ENCODE assay signal across 14 cellular contexts in the genomic region with DNA sequence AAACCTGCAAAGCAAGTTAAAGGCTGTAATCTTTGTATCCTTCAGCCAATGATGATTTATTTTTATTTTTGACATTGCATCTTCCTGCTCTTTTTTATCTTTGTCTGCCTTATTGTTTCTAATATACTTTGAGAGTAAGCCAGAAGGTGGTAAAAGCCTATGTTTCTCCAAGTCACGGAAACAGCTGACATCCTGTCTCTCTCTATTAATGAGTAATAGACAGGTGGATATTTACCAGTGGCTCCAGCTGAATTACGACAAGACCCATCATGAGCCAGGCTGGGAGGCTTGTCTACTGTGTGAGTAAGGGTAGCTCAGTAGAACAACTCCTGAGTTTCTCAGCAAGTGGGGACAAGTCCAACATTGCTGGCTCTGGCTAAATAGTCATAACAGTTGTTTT.
DNase-seq lines count a peak whose midpoint lies in the region; ATAC-seq and TF ChIP-seq lines count a peak whose summit lies in the region.
"Had no signal": no experiment of that assay in that cellular context is flagged by ENCODE, and none has a peak within 500 bp of the region (broad histone marks: within the 10 kb centered on the region; RNA-seq: fewer than 3 reads in every experiment).

No MANE protein-coding gene starts in this region.

- TF ChIP-seq RAD21 in SK-N-SH (IDR thresholded peaks at IDR 0.05; ENCODE audit: low read length), result no peak; the same call in 1 of the 2 replicates

- H3K27ac ChIP-seq in SK-N-SH (ENCODE audit: low read depth in 2 of 2, low read length in 1 of 2) (peak overlapping the region; percentile 42 to 99; a peak in 3 of 4 replicates), Karpas-422 (ENCODE audit: low read length) (no peak overlapping the region)
- H3K27ac ChIP-seq: neutrophil had no signal

- H3K27me3 ChIP-seq in BE2C (no peaks in the 10 kb centered on the region), SK-N-SH (ENCODE audit: insufficient read depth) (no peaks in the 10 kb centered on the region), Karpas-422 (ENCODE audit: low read length) (no peaks in the 10 kb centered on the region)
- H3K27me3 ChIP-seq: neutrophil had no signal

- TF ChIP-seq EP300 in SK-N-SH (IDR thresholded peaks at IDR 0.05; ENCODE audit: borderline replicate concordance in 1 of 2, low read depth in 1 of 2, low read length in 1 of 2), result peak; percentile 89 to 100

- H3K4me3 ChIP-seq in BE2C (ENCODE audit: low read depth, low read length) (no peak overlapping the region), SK-N-SH (ENCODE audit: low read depth in 2 of 2, low read length in 1 of 2) (no peak overlapping the region), Karpas-422 (ENCODE audit: low read length) (no peak overlapping the region)

- TF ChIP-seq CTCF in BE2C (IDR thresholded peaks at IDR 0.05; ENCODE audit: low read depth, low read length) (no peak), SK-N-SH (IDR thresholded peaks at IDR 0.05) (no peak)

- peaks cover 28% of the 10 kb centered on the region for H3K4me1 ChIP-seq in BE2C
- peaks cover 4 to 28% of the 10 kb centered on the region in 2 experiments; a peak in 2 of 4 replicates for H3K4me1 ChIP-seq in SK-N-SH (ENCODE audit: control insufficient read depth in 1 of 2, insufficient read depth in 2 of 2, low read depth in 1 of 2, low read length in 1 of 2)
- no peaks in the 10 kb centered on the region for H3K4me1 ChIP-seq in Karpas-422 (ENCODE audit: low read length)

- H3K9ac ChIP-seq in SK-N-SH (no peak overlapping the region), Karpas-422 (ENCODE audit: low read length) (no peak overlapping the region)

- H3K79me2 ChIP-seq in SK-N-SH (ENCODE audit: insufficient read depth), result no peaks in the 10 kb centered on the region
- no peaks in the 10 kb centered on the region for H3K79me2 ChIP-seq in Karpas-422 (ENCODE audit: low read length)

- no peaks in the 10 kb centered on the region for H3F3A ChIP-seq in SK-N-SH (replicated peaks; ENCODE audit: insufficient read depth)

- no peak overlapping the region for H2AFZ ChIP-seq in SK-N-SH (ENCODE audit: low read depth)
- H2AFZ ChIP-seq in Karpas-422 (ENCODE audit: low read length), result no peak overlapping the region

- H3K9me3 ChIP-seq in BE2C (no peaks in the 10 kb centered on the region), SK-N-SH (no peaks in the 10 kb centered on the region), Karpas-422 (ENCODE audit: low read length) (no peaks in the 10 kb centered on the region)
- H3K9me3 ChIP-seq: neutrophil had no signal

- H4K20me1 ChIP-seq in SK-N-SH (ENCODE audit: insufficient read depth) (no peaks in the 10 kb centered on the region), Karpas-422 (ENCODE audit: insufficient read depth, low read depth, low read length) (no peaks in the 10 kb centered on the region)

- H3K9me2 ChIP-seq in SK-N-SH (no peaks in the 10 kb centered on the region), Karpas-422 (replicated peaks; ENCODE audit: insufficient read depth, low read length) (no peaks in the 10 kb centered on the region)

- POLR2A ChIA-PET in SK-N-SH (lab: Yijun Ruan, JAX), result no interaction called here

- CTCF ChIA-PET in SK-N-SH (lab: Yijun Ruan, JAX), result interaction anchor here (0.6 to 0.7 kb wide), 2 partner anchors 75 to 1414 kb away, joined by 3 read pairs; no protein-coding TSS in a partner anchor

- no peaks in the 10 kb centered on the region for H3K36me3 ChIP-seq in BE2C
- H3K36me3 ChIP-seq in SK-N-SH (replicated peaks in 1 of 2; ENCODE audit: control insufficient read depth in 1 of 2, insufficient read depth in 2 of 2, low read length in 1 of 2), result no peaks in the 10 kb centered on the region
- H3K36me3 ChIP-seq in Karpas-422 (ENCODE audit: insufficient read depth, low read length), result no peaks in the 10 kb centered on the region
- H3K36me3 ChIP-seq: neutrophil had no signal

- WGBS in SK-N-SH (ENCODE audit: low lambda C conversion rate), result 8% methylated on average over 2 of the region's 2 CpGs

- DNase-seq in BE2C (peak; percentile 79), HT1080 (ENCODE audit: low read depth) (peak; percentile 6), SK-N-SH (peak; percentile 24), lung microvascular endothelial cell (ENCODE audit: low read depth in 2 of 2) (peak; percentile 10 to 92), Karpas-422 (no peak), SIG-M5 (lab: John Stamatoyannopoulos, UW) (no peak)
- no peak for DNase-seq in stimulated activated CD4-positive, alpha-beta T cell treated with anti-CD3 and anti-CD28 coated beads, Interleukin-4, amount 100 ng/mL, for 4 hours
- DNase-seq: activated T-cell treated with anti-CD3 and anti-CD28 coated beads, Interleukin-2, amount 50 U/mL, for 24 hours; amygdala; left ventricle myocardium superior; NCI-H1092 treated with DMSO at 0.1 percent for 48 hours; stimulated activated CD8-positive, alpha-beta memory T cell treated with anti-CD3 and anti-CD28 coated beads, Interleukin-4, amount 100 ng/mL, for 48 hours had no signal

- H3K4me2 ChIP-seq in SK-N-SH (no peak overlapping the region), Karpas-422 (ENCODE audit: low read depth, low read length, poor library complexity, severe bottlenecking) (no peak overlapping the region)

- no peak for ATAC-seq in HG02938 (IDR thresholded peaks at IDR 0.05; ENCODE audit: unreplicated experiment)
- ATAC-seq: left ventricle myocardium superior had no signal

TF ChIP-seq in SK-N-SH, 30 proteins besides CTCF, POLR2A, EP300 and RAD21 (continues in another document):
- TF ChIP-seq POLR2AphosphoS5 (IDR thresholded peaks at IDR 0.05; ENCODE audit: low read depth, low read length) (peak; percentile 97), TAF1 (IDR thresholded peaks at IDR 0.05; ENCODE audit: borderline replicate concordance, low read depth, low read length) (peak; percentile 58; the same call in 1 of the 2 replicates), ELF1 (IDR thresholded peaks at IDR 0.05) (no peak), NRF1 (IDR thresholded peaks at IDR 0.05; ENCODE audit: low read depth, low read length) (no peak), GATA2 (CRISPR knock-in tag; IDR thresholded peaks at IDR 0.05) (peak; percentile 52; the same call in 1 of the 2 replicates), SMC3 (IDR thresholded peaks at IDR 0.05; ENCODE audit: low read depth, low read length) (peak; percentile 24), TEAD4 (IDR thresholded peaks at IDR 0.05; ENCODE audit: borderline replicate concordance, insufficient read depth) (peak; percentile 77), FOXJ3 (CRISPR knock-in tag; IDR thresholded peaks at IDR 0.05) (peak; percentile 82; the same call in 1 of the 2 replicates), FOSL2 (IDR thresholded peaks at IDR 0.05; ENCODE audit: borderline replicate concordance, low read depth) (peak; percentile 42; the same call in 1 of the 2 replicates), TCF12 (IDR thresholded peaks at IDR 0.05) (peak; percentile 99), GABPA (IDR thresholded peaks at IDR 0.05; ENCODE audit: low read depth) (no peak), SIN3A (IDR thresholded peaks at IDR 0.05; ENCODE audit: borderline replicate concordance, low read depth, low read length) (peak; percentile 93; the same call in 1 of the 2 replicates)
- TF ChIP-seq, protein P1, sequence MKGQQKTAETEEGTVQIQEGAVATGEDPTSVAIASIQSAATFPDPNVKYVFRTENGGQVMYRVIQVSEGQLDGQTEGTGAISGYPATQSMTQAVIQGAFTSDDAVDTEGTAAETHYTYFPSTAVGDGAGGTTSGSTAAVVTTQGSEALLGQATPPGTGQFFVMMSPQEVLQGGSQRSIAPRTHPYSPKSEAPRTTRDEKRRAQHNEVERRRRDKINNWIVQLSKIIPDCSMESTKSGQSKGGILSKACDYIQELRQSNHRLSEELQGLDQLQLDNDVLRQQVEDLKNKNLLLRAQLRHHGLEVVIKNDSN (IDR thresholded peaks at IDR 0.05; ENCODE audit: borderline replicate concordance, low read depth), result no peak
- TF ChIP-seq, protein P2, sequence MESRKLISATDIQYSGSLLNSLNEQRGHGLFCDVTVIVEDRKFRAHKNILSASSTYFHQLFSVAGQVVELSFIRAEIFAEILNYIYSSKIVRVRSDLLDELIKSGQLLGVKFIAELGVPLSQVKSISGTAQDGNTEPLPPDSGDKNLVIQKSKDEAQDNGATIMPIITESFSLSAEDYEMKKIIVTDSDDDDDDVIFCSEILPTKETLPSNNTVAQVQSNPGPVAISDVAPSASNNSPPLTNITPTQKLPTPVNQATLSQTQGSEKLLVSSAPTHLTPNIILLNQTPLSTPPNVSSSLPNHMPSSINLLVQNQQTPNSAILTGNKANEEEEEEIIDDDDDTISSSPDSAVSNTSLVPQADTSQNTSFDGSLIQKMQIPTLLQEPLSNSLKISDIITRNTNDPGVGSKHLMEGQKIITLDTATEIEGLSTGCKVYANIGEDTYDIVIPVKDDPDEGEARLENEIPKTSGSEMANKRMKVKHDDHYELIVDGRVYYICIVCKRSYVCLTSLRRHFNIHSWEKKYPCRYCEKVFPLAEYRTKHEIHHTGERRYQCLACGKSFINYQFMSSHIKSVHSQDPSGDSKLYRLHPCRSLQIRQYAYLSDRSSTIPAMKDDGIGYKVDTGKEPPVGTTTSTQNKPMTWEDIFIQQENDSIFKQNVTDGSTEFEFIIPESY (IDR thresholded peaks at IDR 0.05; ENCODE audit: borderline replicate concordance, low read depth), result peak; percentile 60; the same call in 1 of the 2 replicates
- TF ChIP-seq, protein P3, sequence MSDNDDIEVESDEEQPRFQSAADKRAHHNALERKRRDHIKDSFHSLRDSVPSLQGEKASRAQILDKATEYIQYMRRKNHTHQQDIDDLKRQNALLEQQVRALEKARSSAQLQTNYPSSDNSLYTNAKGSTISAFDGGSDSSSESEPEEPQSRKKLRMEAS (IDR thresholded peaks at IDR 0.05; ENCODE audit: low read depth), result no peak
- TF ChIP-seq, protein P4, sequence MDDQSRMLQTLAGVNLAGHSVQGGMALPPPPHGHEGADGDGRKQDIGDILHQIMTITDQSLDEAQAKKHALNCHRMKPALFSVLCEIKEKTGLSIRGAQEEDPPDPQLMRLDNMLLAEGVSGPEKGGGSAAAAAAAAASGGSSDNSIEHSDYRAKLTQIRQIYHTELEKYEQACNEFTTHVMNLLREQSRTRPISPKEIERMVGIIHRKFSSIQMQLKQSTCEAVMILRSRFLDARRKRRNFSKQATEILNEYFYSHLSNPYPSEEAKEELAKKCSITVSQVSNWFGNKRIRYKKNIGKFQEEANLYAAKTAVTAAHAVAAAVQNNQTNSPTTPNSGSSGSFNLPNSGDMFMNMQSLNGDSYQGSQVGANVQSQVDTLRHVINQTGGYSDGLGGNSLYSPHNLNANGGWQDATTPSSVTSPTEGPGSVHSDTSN (IDR thresholded peaks at IDR 0.05), result peak; percentile 98
- TF ChIP-seq, protein P5, sequence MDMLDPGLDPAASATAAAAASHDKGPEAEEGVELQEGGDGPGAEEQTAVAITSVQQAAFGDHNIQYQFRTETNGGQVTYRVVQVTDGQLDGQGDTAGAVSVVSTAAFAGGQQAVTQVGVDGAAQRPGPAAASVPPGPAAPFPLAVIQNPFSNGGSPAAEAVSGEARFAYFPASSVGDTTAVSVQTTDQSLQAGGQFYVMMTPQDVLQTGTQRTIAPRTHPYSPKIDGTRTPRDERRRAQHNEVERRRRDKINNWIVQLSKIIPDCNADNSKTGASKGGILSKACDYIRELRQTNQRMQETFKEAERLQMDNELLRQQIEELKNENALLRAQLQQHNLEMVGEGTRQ (IDR thresholded peaks at IDR 0.05; ENCODE audit: borderline replicate concordance, low read depth, low read length), result no peak

Comparison
In these comparisons a context has a peak if more than half of its experiments do, and no peak if none do; other contexts are left out.
1. DNase-seq: peak in BE2C (single experiment), HT1080 (single experiment), SK-N-SH (single experiment) and lung microvascular endothelial cell (2 of 2); none in stimulated activated CD4-positive, alpha-beta T cell treated with anti-CD3 and anti-CD28 coated beads, Interleukin-4, amount 100 ng/mL, for 4 hours (0 of 2), Karpas-422 (single experiment) and SIG-M5 (single experiment).